In the genomic region with DNA sequence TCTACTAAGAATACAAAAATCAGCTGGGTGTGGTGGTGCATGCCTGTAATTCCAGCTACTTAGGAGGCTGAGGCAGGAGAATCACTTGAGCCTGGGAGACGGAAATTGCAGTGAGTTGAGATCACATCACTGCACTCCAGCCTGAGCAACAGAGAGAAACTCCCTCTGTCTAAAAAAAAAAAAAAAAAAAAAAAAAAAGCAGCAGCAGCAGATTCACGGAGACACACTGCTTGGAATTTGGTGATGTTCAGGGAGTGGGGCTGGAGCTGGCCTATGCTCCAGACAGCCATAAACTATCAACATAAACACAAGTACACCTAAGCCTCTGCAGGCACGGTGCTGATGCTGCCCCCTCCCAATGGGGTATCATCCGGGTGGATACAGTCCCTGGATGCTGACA, we compare ENCODE assay signal across 1 cellular context.
TF ChIP-seq lines count a peak whose summit lies in the region.

No MANE protein-coding gene starts in this region.

TF ChIP-seq in GM23338, 12 proteins besides CTCF, POLR2A, EP300 and RAD21 (continued from another document):
- TF ChIP-seq, protein P1, sequence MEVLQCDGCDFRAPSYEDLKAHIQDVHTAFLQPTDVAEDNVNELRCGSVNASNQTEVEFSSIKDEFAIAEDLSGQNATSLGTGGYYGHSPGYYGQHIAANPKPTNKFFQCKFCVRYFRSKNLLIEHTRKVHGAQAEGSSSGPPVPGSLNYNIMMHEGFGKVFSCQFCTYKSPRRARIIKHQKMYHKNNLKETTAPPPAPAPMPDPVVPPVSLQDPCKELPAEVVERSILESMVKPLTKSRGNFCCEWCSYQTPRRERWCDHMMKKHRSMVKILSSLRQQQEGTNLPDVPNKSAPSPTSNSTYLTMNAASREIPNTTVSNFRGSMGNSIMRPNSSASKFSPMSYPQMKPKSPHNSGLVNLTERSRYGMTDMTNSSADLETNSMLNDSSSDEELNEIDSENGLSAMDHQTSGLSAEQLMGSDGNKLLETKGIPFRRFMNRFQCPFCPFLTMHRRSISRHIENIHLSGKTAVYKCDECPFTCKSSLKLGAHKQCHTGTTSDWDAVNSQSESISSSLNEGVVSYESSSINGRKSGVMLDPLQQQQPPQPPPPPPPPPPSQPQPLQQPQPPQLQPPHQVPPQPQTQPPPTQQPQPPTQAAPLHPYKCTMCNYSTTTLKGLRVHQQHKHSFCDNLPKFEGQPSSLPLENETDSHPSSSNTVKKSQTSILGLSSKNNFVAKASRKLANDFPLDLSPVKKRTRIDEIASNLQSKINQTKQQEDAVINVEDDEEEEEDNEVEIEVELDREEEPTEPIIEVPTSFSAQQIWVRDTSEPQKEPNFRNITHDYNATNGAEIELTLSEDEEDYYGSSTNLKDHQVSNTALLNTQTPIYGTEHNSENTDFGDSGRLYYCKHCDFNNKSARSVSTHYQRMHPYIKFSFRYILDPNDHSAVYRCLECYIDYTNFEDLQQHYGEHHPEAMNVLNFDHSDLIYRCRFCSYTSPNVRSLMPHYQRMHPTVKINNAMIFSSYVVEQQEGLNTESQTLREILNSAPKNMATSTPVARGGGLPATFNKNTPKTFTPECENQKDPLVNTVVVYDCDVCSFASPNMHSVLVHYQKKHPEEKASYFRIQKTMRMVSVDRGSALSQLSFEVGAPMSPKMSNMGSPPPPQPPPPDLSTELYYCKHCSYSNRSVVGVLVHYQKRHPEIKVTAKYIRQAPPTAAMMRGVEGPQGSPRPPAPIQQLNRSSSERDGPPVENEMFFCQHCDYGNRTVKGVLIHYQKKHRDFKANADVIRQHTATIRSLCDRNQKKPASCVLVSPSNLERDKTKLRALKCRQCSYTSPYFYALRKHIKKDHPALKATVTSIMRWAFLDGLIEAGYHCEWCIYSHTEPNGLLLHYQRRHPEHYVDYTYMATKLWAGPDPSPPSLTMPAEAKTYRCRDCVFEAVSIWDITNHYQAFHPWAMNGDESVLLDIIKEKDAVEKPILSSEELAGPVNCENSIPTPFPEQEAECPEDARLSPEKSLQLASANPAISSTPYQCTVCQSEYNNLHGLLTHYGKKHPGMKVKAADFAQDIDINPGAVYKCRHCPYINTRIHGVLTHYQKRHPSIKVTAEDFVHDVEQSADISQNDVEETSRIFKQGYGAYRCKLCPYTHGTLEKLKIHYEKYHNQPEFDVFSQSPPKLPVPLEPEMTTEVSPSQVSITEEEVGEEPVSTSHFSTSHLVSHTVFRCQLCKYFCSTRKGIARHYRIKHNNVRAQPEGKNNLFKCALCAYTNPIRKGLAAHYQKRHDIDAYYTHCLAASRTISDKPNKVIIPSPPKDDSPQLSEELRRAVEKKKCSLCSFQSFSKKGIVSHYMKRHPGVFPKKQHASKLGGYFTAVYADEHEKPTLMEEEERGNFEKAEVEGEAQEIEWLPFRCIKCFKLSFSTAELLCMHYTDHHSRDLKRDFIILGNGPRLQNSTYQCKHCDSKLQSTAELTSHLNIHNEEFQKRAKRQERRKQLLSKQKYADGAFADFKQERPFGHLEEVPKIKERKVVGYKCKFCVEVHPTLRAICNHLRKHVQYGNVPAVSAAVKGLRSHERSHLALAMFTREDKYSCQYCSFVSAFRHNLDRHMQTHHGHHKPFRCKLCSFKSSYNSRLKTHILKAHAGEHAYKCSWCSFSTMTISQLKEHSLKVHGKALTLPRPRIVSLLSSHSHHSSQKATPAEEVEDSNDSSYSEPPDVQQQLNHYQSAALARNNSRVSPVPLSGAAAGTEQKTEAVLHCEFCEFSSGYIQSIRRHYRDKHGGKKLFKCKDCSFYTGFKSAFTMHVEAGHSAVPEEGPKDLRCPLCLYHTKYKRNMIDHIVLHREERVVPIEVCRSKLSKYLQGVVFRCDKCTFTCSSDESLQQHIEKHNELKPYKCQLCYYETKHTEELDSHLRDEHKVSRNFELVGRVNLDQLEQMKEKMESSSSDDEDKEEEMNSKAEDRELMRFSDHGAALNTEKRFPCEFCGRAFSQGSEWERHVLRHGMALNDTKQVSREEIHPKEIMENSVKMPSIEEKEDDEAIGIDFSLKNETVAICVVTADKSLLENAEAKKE (CRISPR knock-in tag; IDR thresholded peaks at IDR 0.05) = no peak
- TF ChIP-seq ETS1 (IDR thresholded peaks at IDR 0.05) (no peak), POLR2AphosphoS5 (IDR thresholded peaks at IDR 0.05; ENCODE audit: low read depth) (no peak), ZNF331 (CRISPR knock-in tag; IDR thresholded peaks at IDR 0.05; ENCODE audit: low read depth) (no peak), NANOG (IDR thresholded peaks at IDR 0.05; ENCODE audit: borderline replicate concordance) (no peak), EZH2 (IDR thresholded peaks at IDR 0.05; ENCODE audit: low read depth, unreplicated experiment) (no peak)
